Comparison of ENCODE assay signal across 8 cellular contexts in the genomic region with DNA sequence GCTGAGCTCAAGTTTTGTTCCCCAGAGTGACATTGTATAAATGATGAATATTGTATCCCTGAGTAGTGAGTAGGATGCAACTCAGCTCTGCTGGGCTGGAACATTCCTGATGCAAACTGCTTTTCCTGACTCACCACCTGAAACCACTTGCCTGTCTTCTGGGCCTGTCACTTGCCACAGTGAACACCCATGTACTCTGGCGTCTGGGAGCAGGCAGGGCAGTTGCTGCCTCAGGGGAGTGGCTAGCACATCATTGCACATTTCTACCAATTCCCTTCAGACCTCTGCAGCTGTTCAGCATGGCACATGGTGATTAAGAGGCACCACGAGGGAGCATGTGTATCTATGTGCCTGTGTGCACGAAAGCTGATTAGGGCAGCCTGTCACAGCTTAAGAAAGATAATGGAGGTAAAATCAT.
DNase-seq lines count a peak whose midpoint lies in the region; ATAC-seq lines count a peak whose summit lies in the region.

No MANE protein-coding gene starts in this region.

- no peaks in the 10 kb centered on the region for H3K9me3 Mint-ChIP-seq in activated T-helper 17 cell treated with anti-CD3 and anti-CD28 coated beads, Interleukin-2, amount 50 U/mL, for 72 hours

- H3K4me1 Mint-ChIP-seq in activated T-helper 17 cell treated with anti-CD3 and anti-CD28 coated beads, Interleukin-2, amount 50 U/mL, for 72 hours: peaks cover 40% of the 10 kb centered on the region

- DNase-seq in Caki2 (ENCODE audit: low read depth) (peak; percentile 75), HK-2 (ENCODE audit: unreplicated experiment) (peak; percentile 48), left kidney (ENCODE audit: low read depth, low spot score) (peak; percentile 40), cerebellar nuclear complex (lab: John Stamatoyannopoulos, UW) (no peak)
- DNase-seq in activated CD4-positive, alpha-beta T cell treated with anti-CD3 and anti-CD28 coated beads for 4 hours: no peak

- H3K4me3 Mint-ChIP-seq in activated T-helper 17 cell treated with anti-CD3 and anti-CD28 coated beads, Interleukin-2, amount 50 U/mL, for 72 hours: no peak overlapping the region

- ATAC-seq in activated T-helper 17 cell treated with anti-CD3 and anti-CD28 coated beads, Interleukin-2, amount 50 U/mL, for 72 hours (replicated peaks): peak; percentile 78
- ATAC-seq in GM18502 (IDR thresholded peaks at IDR 0.05; ENCODE audit: poor library complexity, unreplicated experiment) (no peak), HG02870 (IDR thresholded peaks at IDR 0.05; ENCODE audit: unreplicated experiment) (no peak)

- peaks cover 87% of the 10 kb centered on the region for H3K36me3 Mint-ChIP-seq in activated T-helper 17 cell treated with anti-CD3 and anti-CD28 coated beads, Interleukin-2, amount 50 U/mL, for 72 hours (ENCODE audit: low read depth)

- H3K27me3 Mint-ChIP-seq in activated T-helper 17 cell treated with anti-CD3 and anti-CD28 coated beads, Interleukin-2, amount 50 U/mL, for 72 hours: no peaks in the 10 kb centered on the region

- no peak overlapping the region for H3K27ac Mint-ChIP-seq in activated T-helper 17 cell treated with anti-CD3 and anti-CD28 coated beads, Interleukin-2, amount 50 U/mL, for 72 hours

- in situ Hi-C loops in Caki2 (cut with HindIII; ENCODE audit: low pct_unique_long_range_greater_than_20kb, low sequenced_read_pairs): no loop called here

Comparison
In these comparisons a context has a peak if more than half of its experiments do, and no peak if none do; other contexts are left out.
1. DNase-seq: peak in Caki2 (single experiment), HK-2 (single experiment) and left kidney (single experiment); none in cerebellar nuclear complex (0 of 2) and activated CD4-positive, alpha-beta T cell treated with anti-CD3 and anti-CD28 coated beads for 4 hours (0 of 2).